In the genomic region with DNA sequence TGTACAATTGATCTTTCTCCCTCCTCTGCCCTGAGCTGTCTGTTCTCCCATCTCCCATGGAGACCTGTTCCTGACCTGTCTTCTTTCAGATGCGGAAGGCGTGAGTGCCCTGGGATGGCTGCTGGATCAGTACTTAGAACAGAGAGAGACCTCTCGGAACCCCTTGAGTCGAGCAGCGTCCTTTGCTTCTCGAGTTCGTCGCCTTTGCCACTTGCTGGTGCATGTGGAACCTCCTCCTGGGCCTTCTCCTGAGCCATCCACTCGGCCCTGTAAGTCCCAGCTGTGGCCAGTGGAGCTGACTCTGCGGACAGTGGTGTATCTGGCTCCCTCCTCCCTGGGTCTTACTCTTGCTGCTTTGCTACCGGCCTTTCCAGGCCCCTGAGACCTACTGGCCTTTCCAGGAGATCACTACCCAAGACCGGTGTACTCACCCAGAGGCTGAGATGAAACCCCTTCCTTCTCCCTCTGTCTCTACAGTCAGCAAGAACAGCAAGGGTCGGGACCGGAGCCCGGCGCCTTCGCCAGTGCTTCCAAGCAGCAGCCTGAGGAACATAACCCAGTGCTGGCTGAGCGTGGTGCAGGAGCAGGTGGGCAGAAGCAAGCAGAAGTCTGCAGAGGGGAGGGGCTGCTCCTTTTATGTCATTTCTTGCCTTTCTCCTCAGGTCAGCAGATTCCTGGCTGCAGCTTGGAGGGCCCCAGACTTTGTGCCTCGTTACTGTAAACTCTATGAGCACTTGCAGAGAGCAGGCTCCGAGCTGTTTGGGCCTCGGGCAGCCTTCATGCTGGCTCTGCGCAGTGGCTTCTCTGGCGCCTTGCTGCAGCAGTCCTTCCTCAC, we compare ENCODE assay signal across 23 cellular contexts. TPM values are rescaled to one million over a fixed set of nuclear protein-coding genes. Genes with fewer than 3 reads are reported as not detected.
"Had no signal": no experiment of that assay in that cellular context is flagged by ENCODE, and none has a peak within 500 bp of the region (broad histone marks: within the 10 kb centered on the region; RNA-seq: fewer than 3 reads in every experiment).

No MANE protein-coding gene starts in this region.

- H3K9me3 ChIP-seq: adrenal gland, esophagus squamous epithelium, heart right ventricle, left ventricle myocardium inferior, ovary, tibial artery, uterus had no signal

- H3K36me3 ChIP-seq: ovary, uterus had no signal

- H3K4me3 ChIP-seq: adrenal gland, esophagus squamous epithelium, heart right ventricle, left ventricle myocardium inferior, ovary, SK-N-MC, tibial artery, uterus had no signal

- H3K27ac ChIP-seq: adrenal gland, esophagus squamous epithelium, heart right ventricle, left ventricle myocardium inferior, ovary, SK-N-MC, tibial artery, uterus had no signal

- H3K27ac Mint-ChIP-seq: activated CD4-positive, alpha-beta T cell treated with anti-CD3 and anti-CD28 coated beads, Interleukin-2, amount 10 ng/mL, durations not matched to agents 7 days and 5 days; dendritic cell treated with granulocyte-macrophage colony-stimulating factor and Interleukin-4, amounts not matched to agents 40 ng/mL and 50 ng/mL, for 4 days; immature natural killer cell; memory B cell had no signal

- H3K4me1 ChIP-seq: adrenal gland, esophagus squamous epithelium, heart right ventricle, left ventricle myocardium inferior, tibial artery, uterus had no signal

- H3K4me1 Mint-ChIP-seq: immature natural killer cell, memory B cell had no signal

- DNase-seq: activated CD4-positive, alpha-beta T cell treated with anti-CD3 and anti-CD28 coated beads, Interleukin-2, amount 10 ng/mL, durations not matched to agents 7 days and 5 days; activated CD4-positive, CD25-positive, alpha-beta regulatory T cell; activated CD8-positive, alpha-beta memory T cell treated with anti-CD3 and anti-CD28 coated beads for 24 hours; activated CD8-positive, alpha-beta memory T cell treated with anti-CD3 and anti-CD28 coated beads, Interleukin-2, amount 50 U/mL, for 48 hours; activated naive CD4-positive, alpha-beta T cell treated with Interleukin-2 at 50 U/mL for 16 hours; activated T-cell treated with anti-CD3 and anti-CD28 coated beads, Interleukin-2, amount 50 U/mL, for 48 hours; adrenal gland; effector CD8-positive, alpha-beta T cell; esophagus squamous epithelium; heart right ventricle; immature natural killer cell; kidney glomerular epithelial cell; left ventricle myocardium inferior; stimulated activated naive CD4-positive, alpha-beta T cell treated with Interleukin-2 at 50 U/mL for 16 hours; uterus had no signal

- H3K9me3 Mint-ChIP-seq: activated CD4-positive, alpha-beta T cell treated with anti-CD3 and anti-CD28 coated beads, Interleukin-2, amount 10 ng/mL, durations not matched to agents 7 days and 5 days; dendritic cell treated with granulocyte-macrophage colony-stimulating factor and Interleukin-4, amounts not matched to agents 40 ng/mL and 50 ng/mL, for 4 days; immature natural killer cell; memory B cell had no signal

- H3K4me3 Mint-ChIP-seq: activated CD4-positive, alpha-beta T cell treated with anti-CD3 and anti-CD28 coated beads, Interleukin-2, amount 10 ng/mL, durations not matched to agents 7 days and 5 days; dendritic cell treated with granulocyte-macrophage colony-stimulating factor and Interleukin-4, amounts not matched to agents 40 ng/mL and 50 ng/mL, for 4 days; immature natural killer cell; memory B cell had no signal

- H3K27me3 ChIP-seq: adrenal gland, esophagus squamous epithelium, heart right ventricle, ovary, tibial artery, uterus had no signal

- ATAC-seq: heart right ventricle, sciatic nerve had no signal

- H3K27me3 Mint-ChIP-seq: activated CD4-positive, alpha-beta T cell treated with anti-CD3 and anti-CD28 coated beads, Interleukin-2, amount 10 ng/mL, durations not matched to agents 7 days and 5 days; dendritic cell treated with granulocyte-macrophage colony-stimulating factor and Interleukin-4, amounts not matched to agents 40 ng/mL and 50 ng/mL, for 4 days; memory B cell had no signal

RNA-seq across cellular contexts. Expression of a gene that starts 38.8 kb away (rescaled TPM):
- total RNA-seq: bronchial epithelial cell, subcutaneous adipose tissue had no signal
- polyA plus RNA-seq: immature natural killer cell had no signal
